In the genomic region with DNA sequence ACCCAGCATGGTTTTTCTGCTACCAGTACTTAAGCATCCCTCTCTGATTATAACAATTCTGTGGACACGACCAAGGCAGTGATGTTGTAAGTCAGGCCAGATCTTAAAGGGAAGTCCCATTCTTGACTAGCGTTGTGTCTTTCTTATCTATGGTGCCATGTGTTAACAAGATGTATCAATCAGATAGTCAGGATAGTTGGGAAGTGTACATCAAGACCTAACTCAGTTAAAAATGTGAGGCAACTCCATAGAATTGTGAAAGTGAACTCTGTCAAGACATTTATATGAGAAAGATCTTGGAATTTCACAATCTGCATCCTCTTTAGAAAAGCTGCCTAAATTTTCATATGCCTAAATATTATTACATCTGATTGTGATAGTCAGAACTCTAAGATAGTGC, we compare ENCODE assay signal across 25 cellular contexts.
"Had no signal": no experiment of that assay in that cellular context is flagged by ENCODE, and none has a peak within 500 bp of the region (broad histone marks: within the 10 kb centered on the region; RNA-seq: fewer than 3 reads in every experiment).

No MANE protein-coding gene starts in this region.

- H3K4me1 ChIP-seq: adrenal gland, prostate gland, uterus had no signal

- DNase-seq: activated CD4-positive, alpha-beta T cell treated with anti-CD3 and anti-CD28 coated beads for 48 hours; activated CD4-positive, alpha-beta T cell treated with anti-CD3 and anti-CD28 coated beads, Interleukin-2, amount 50 U/mL, for 48 hours; activated CD8-positive, alpha-beta memory T cell treated with anti-CD3 and anti-CD28 coated beads for 24 hours; activated effector memory CD4-positive, alpha-beta T cell treated with Interleukin-2 at 50 U/mL for 16 hours; activated naive CD4-positive, alpha-beta T cell treated with Interleukin-2 at 50 U/mL for 16 hours; caudate nucleus; endodermal cell; islet precursor cell; midbrain; naive thymus-derived CD4-positive, alpha-beta T cell; ovary; retina; stimulated activated CD4-positive, alpha-beta T cell treated with anti-CD3 and anti-CD28 coated beads, Interleukin-4, amount 100 ng/mL, for 24 hours; SW 1271; T-helper 9 cell; uterus; WERI-Rb-1 had no signal

- H3K36me3 ChIP-seq: adrenal gland, ascending aorta, ovary, prostate gland, thoracic aorta, uterus, WERI-Rb-1 had no signal

- H3K27ac ChIP-seq: adrenal gland, ascending aorta, ovary, prostate gland, uterus, WERI-Rb-1 had no signal

- ATAC-seq: activated CD4-positive, CD25-positive, alpha-beta regulatory T cell treated with anti-CD3 and anti-CD28 coated beads, Interleukin-2, amount 50 U/mL, for 24 hours; esophagus mucosa; naive thymus-derived CD4-positive, alpha-beta T cell; stimulated activated effector memory CD8-positive, alpha-beta T cell treated with anti-CD3 and anti-CD28 coated beads, Interleukin-12 subunit alpha, Interleukin-12 subunit beta, amount 100 ng/mL, for 72 hours had no signal

- H3K9me3 ChIP-seq: adrenal gland, ascending aorta, ovary, prostate gland, thoracic aorta, uterus had no signal

- H3K27me3 ChIP-seq: adrenal gland, ascending aorta, ovary, uterus had no signal

- H3K4me3 ChIP-seq: adrenal gland, ascending aorta, ovary, prostate gland, skin epidermis, thoracic aorta, uterus had no signal
